ENCODE assay signal across 1 cellular context in genomic region chr6:27539551-27539950, GRCh38.
TF ChIP-seq lines count a peak whose summit lies in the region.

No MANE protein-coding gene starts in this region.

TF ChIP-seq in GM23338, 12 proteins besides CTCF, POLR2A, EP300 and RAD21 (continued from another document):
- TF ChIP-seq, protein P1, sequence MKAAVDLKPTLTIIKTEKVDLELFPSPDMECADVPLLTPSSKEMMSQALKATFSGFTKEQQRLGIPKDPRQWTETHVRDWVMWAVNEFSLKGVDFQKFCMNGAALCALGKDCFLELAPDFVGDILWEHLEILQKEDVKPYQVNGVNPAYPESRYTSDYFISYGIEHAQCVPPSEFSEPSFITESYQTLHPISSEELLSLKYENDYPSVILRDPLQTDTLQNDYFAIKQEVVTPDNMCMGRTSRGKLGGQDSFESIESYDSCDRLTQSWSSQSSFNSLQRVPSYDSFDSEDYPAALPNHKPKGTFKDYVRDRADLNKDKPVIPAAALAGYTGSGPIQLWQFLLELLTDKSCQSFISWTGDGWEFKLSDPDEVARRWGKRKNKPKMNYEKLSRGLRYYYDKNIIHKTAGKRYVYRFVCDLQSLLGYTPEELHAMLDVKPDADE (IDR thresholded peaks at IDR 0.05), result no peak
- no peak for TF ChIP-seq POLR2AphosphoS5 (IDR thresholded peaks at IDR 0.05; ENCODE audit: low read depth)
- TF ChIP-seq CREB1 (CRISPR knock-in tag; IDR thresholded peaks at IDR 0.05; ENCODE audit: low read depth), result no peak
- TF ChIP-seq NANOG (IDR thresholded peaks at IDR 0.05; ENCODE audit: borderline replicate concordance), result no peak
- no peak for TF ChIP-seq ZNF462 (CRISPR knock-in tag; IDR thresholded peaks at IDR 0.05)
- no peak for TF ChIP-seq STAT1 (IDR thresholded peaks at IDR 0.05; ENCODE audit: unreplicated experiment)
- TF ChIP-seq EZH2 (IDR thresholded peaks at IDR 0.05; ENCODE audit: low read depth, unreplicated experiment), result no peak
- TF ChIP-seq JUNB (IDR thresholded peaks at IDR 0.05; ENCODE audit: unreplicated experiment), result no peak
- TF ChIP-seq ZNF331 (CRISPR knock-in tag; IDR thresholded peaks at IDR 0.05; ENCODE audit: low read depth), result no peak
TF ChIP-seq in GM23338: peak in this region for 0.
